1 cellular context compared by ENCODE assay signal in genomic region chr2:111897630-111897923, GRCh38.
TF ChIP-seq lines count a peak whose summit lies in the region.

No MANE protein-coding gene starts in this region.

TF ChIP-seq in A549, 52 proteins besides CTCF, POLR2A, EP300 and RAD21 (continued from another document):
- no peak for TF ChIP-seq REST (IDR thresholded peaks at IDR 0.05)
- TF ChIP-seq HDAC2 (IDR thresholded peaks at IDR 0.05): no peak
